Comparison of ENCODE assay signal across 11 cellular contexts in genomic region chr1:21669033-21669286, GRCh38. TPM values are rescaled to one million over a fixed set of nuclear protein-coding genes. Genes with fewer than 3 reads are reported as not detected.
DNase-seq lines count a peak whose midpoint lies in the region; ATAC-seq, FAIRE-seq and TF ChIP-seq lines count a peak whose summit lies in the region.
"Had no signal": no experiment of that assay in that cellular context is flagged by ENCODE, and none has a peak within 500 bp of the region (broad histone marks: within the 10 kb centered on the region; RNA-seq: fewer than 3 reads in every experiment).

No MANE protein-coding gene starts in this region.

- no peak overlapping the region for H2AFZ ChIP-seq in IMR-90 (replicated peaks; ENCODE audit: low read length, poor library complexity)

- no peak overlapping the region for H2AK9ac ChIP-seq in IMR-90 (replicated peaks; ENCODE audit: low read depth, low read length, poor library complexity)

- H4K8ac ChIP-seq in IMR-90 (ENCODE audit: low read depth in 2 of 2, low read length in 2 of 2), result no peak overlapping the region

- no peak overlapping the region for H2AK5ac ChIP-seq in IMR-90 (ENCODE audit: low read depth, low read length)

- no peak overlapping the region for H2BK120ac ChIP-seq in IMR-90 (ENCODE audit: low read depth, low read length)

- H3K9me1 ChIP-seq in IMR-90 (ENCODE audit: insufficient read depth, low read length), result no peaks in the 10 kb centered on the region; the same call in 1 of the 2 replicates

- TF ChIP-seq CTCF in A549 (IDR thresholded peaks at IDR 0.05), result no peak
- no peak for TF ChIP-seq CTCF in IMR-90 (conservative IDR thresholded peaks at IDR 0.05; ENCODE audit: low read depth, low read length)

- TF ChIP-seq RAD21 in A549 (conservative IDR thresholded peaks at IDR 0.05 in 1 of 2, IDR thresholded peaks at IDR 0.05 in 1 of 2) (no peak), IMR-90 (IDR thresholded peaks at IDR 0.05; ENCODE audit: low read length) (no peak)

- POLR2A ChIA-PET in A549 (lab: Yijun Ruan, JAX) (no interaction called here), IMR-90 (lab: Charles Lee; ENCODE audit: unreplicated experiment) (no interaction called here)

- no peaks in the 10 kb centered on the region for H3K36me3 ChIP-seq in IMR-90 (ENCODE audit: control insufficient read depth, insufficient read depth, low read length)
- H3K36me3 ChIP-seq in ectodermal cell (ENCODE audit: control insufficient read depth, insufficient read depth, low read length), result no peaks in the 10 kb centered on the region

- H3K4me3 ChIP-seq in A549, result peak overlapping the region; percentile 45
- peak overlapping the region; percentile 22; the same call in 1 of the 2 replicates for H3K4me3 ChIP-seq in IMR-90 (ENCODE audit: insufficient read depth, low read depth, low read length)
- peak overlapping the region; percentile 52 for H3K4me3 ChIP-seq in ectodermal cell (ENCODE audit: insufficient read depth, low read depth, low read length)
- peak overlapping the region; percentile 8 for H3K4me3 ChIP-seq in mononuclear cell (ENCODE audit: low read length)

- H2BK5ac ChIP-seq in IMR-90 (ENCODE audit: low read depth, low read length, poor library complexity, severe bottlenecking), result no peak overlapping the region

- dilution Hi-C loops in IMR-90 (cut with HindIII; ENCODE audit: low sequenced_read_pairs, unreplicated experiment), result no loop called here

- H3K27ac Mint-ChIP-seq in effector memory CD8-positive, alpha-beta T cell, result no peak overlapping the region
- H3K27ac Mint-ChIP-seq: IgD-negative memory B cell had no signal

- H3K79me1 ChIP-seq in IMR-90 (ENCODE audit: low read depth in 1 of 2, low read length in 2 of 2), result no peaks in the 10 kb centered on the region

- H3K4me2 ChIP-seq in A549 (peak overlapping the region; percentile 99), IMR-90 (ENCODE audit: low read depth, low read length) (peak overlapping the region; percentile 56; the same call in 1 of the 2 replicates)

- no peak overlapping the region for H2BK20ac ChIP-seq in IMR-90 (ENCODE audit: low read depth, low read length)

- BruUV-seq in IMR-90 (replicated peaks; lab: Mats Ljungman, UMichigan), result no TSS peak

- no peak overlapping the region for H3K4ac ChIP-seq in IMR-90 (ENCODE audit: low read depth, low read length)

- TF ChIP-seq EP300 in A549 (IDR thresholded peaks at IDR 0.05), result no peak

- H3K27me3 ChIP-seq in IMR-90 (ENCODE audit: control insufficient read depth, insufficient read depth, low read length) (peaks cover 70% of the 10 kb centered on the region), ectodermal cell (ENCODE audit: control insufficient read depth, insufficient read depth, low read length, poor library complexity, severe bottlenecking) (peaks cover 35% of the 10 kb centered on the region), mononuclear cell (ENCODE audit: insufficient read depth, low read length) (peaks cover 33% of the 10 kb centered on the region)

- H3K56ac ChIP-seq in IMR-90 (ENCODE audit: extremely low read depth, insufficient read depth, low read length), result no peak overlapping the region

- CTCF ChIA-PET in A549 (lab: Yijun Ruan, JAX) (interaction anchor here (0.8 to 1.4 kb wide), 2 partner anchors 14 to 301 kb away, joined by 3 read pairs; no protein-coding TSS in a partner anchor), IMR-90 (lab: Yijun Ruan, JAX) (no interaction called here)

- peak overlapping the region; percentile 33 to 72; a peak in 4 of 6 replicates for H3K27ac ChIP-seq in A549
- no peak overlapping the region for H3K27ac ChIP-seq in IMR-90 (ENCODE audit: insufficient read depth, low read length)
- no peak overlapping the region for H3K27ac ChIP-seq in ectodermal cell (ENCODE audit: insufficient read depth, low read depth, low read length, poor library complexity, severe bottlenecking)

- no peak for FAIRE-seq in A549 (lab: Jason Lieb, UNC)
- FAIRE-seq: kidney had no signal

- no peak overlapping the region for H3K23ac ChIP-seq in IMR-90 (ENCODE audit: low read depth, low read length)

- H2BK15ac ChIP-seq in IMR-90 (ENCODE audit: low read depth, low read length), result no peak overlapping the region

- H3K36me3 Mint-ChIP-seq in effector memory CD8-positive, alpha-beta T cell (ENCODE audit: insufficient read depth), result peaks cover 3% of the 10 kb centered on the region
- H3K36me3 Mint-ChIP-seq: IgD-negative memory B cell had no signal

- peaks cover 42 to 56% of the 10 kb centered on the region in 2 donors for H3K27me3 Mint-ChIP-seq in effector memory CD8-positive, alpha-beta T cell

- H4K91ac ChIP-seq in IMR-90 (ENCODE audit: insufficient read depth, low read depth, low read length), result no peak overlapping the region

- H3K14ac ChIP-seq in IMR-90 (replicated peaks; ENCODE audit: low read depth, low read length), result no peak overlapping the region

- no peaks in the 10 kb centered on the region for H3K9me3 Mint-ChIP-seq in effector memory CD8-positive, alpha-beta T cell
- H3K9me3 Mint-ChIP-seq: IgD-negative memory B cell had no signal

- ATAC-seq in A549 (no peak), IMR-90 (ENCODE audit: low read depth) (no peak), HG03159 (IDR thresholded peaks at IDR 0.05; ENCODE audit: unreplicated experiment) (no peak)
- ATAC-seq in effector memory CD8-positive, alpha-beta T cell (replicated peaks), result no peak

- peaks cover 0 to 9% of the 10 kb centered on the region in 2 donors for H3K4me1 Mint-ChIP-seq in effector memory CD8-positive, alpha-beta T cell (ENCODE audit: low read depth in 2 of 2)

- H3K9ac ChIP-seq in IMR-90 (ENCODE audit: low read depth, low read length), result no peak overlapping the region

- peak overlapping the region in 1 of 2 donors; percentile 60 for H3K4me3 Mint-ChIP-seq in effector memory CD8-positive, alpha-beta T cell

- TF ChIP-seq POLR2A in A549 (IDR thresholded peaks at IDR 0.05; ENCODE audit: low read length) (no peak), IMR-90 (IDR thresholded peaks at IDR 0.05; ENCODE audit: low read depth, low read length) (no peak)

- intact Hi-C loops in IMR-90 (cut with micrococcal nuclease), result no loop called here

- H4K5ac ChIP-seq in IMR-90 (ENCODE audit: low read depth, low read length), result no peak overlapping the region

- H3K4me1 ChIP-seq in A549, result 0 out of 3 replicates have a peak, but pooled peaks cover 3% of the 10 kb centered on the region
- peaks cover 4% of the 10 kb centered on the region; the same call in 1 of the 2 replicates for H3K4me1 ChIP-seq in IMR-90 (ENCODE audit: control insufficient read depth, insufficient read depth, low read length)
- peaks cover 20% of the 10 kb centered on the region for H3K4me1 ChIP-seq in ectodermal cell (ENCODE audit: control insufficient read depth, insufficient read depth, low read length)
- peaks cover 27% of the 10 kb centered on the region for H3K4me1 ChIP-seq in mononuclear cell (ENCODE audit: insufficient read depth, low read length)

- DNase-seq in A549 (ENCODE audit: low read depth in 1 of 2, low spot score in 1 of 2) (no peak), IMR-90 (no peak), iPS-NIHi7 (ENCODE audit: extremely low spot score) (no peak), NCI-H1092 (lab: John Stamatoyannopoulos, UW) (no peak)
- no peak for DNase-seq in effector memory CD8-positive, alpha-beta T cell
- DNase-seq: kidney; stimulated activated CD4-positive, alpha-beta T cell treated with anti-CD3 and anti-CD28 coated beads, Interleukin-1b, Interleukin-23, amount 100 ng/mL, for 48 hours had no signal

- H3K9me3 ChIP-seq in A549 (no peaks in the 10 kb centered on the region), IMR-90 (ENCODE audit: control insufficient read depth, insufficient read depth, low read length) (no peaks in the 10 kb centered on the region), ectodermal cell (ENCODE audit: control insufficient read depth, low read length) (no peaks in the 10 kb centered on the region), mononuclear cell (ENCODE audit: low read depth, low read length) (no peaks in the 10 kb centered on the region)

- peaks cover 19% of the 10 kb centered on the region; the same call in 1 of the 2 replicates for H4K20me1 ChIP-seq in IMR-90 (ENCODE audit: insufficient read depth, low read length)

- no peak overlapping the region for H3K18ac ChIP-seq in IMR-90 (ENCODE audit: low read depth, low read length)

- in situ Hi-C loops in IMR-90 (cut with MboI; ENCODE audit: low sequenced_read_pairs), result no loop called here

- WGBS in A549 (ENCODE audit: missing lambda C conversion rate), result no CpG with 5 or more reads among the region's 25 CpGs
- 3% methylated on average over 7 of the region's 25 CpGs; no CpG with 5 or more reads in 1 of the 2 experiments for WGBS in IMR-90 (ENCODE audit: extremely low coverage in 2 of 2, insufficient read length in 1 of 2), 2 experiments
- 0% methylated on average over 25 of the region's 25 CpGs for WGBS in ectodermal cell, 2 experiments

TF ChIP-seq in A549, 52 proteins besides CTCF, POLR2A, EP300 and RAD21:
- TF ChIP-seq ZNF302 (CRISPR knock-in tag; IDR thresholded peaks at IDR 0.05) (no peak), RFX5 (IDR thresholded peaks at IDR 0.05) (no peak)
TF ChIP-seq in A549: peak in this region for 0.

TF ChIP-seq in IMR-90, 13 proteins besides CTCF, POLR2A, EP300 and RAD21:
- no peak for TF ChIP-seq CHD1 (IDR thresholded peaks at IDR 0.05; ENCODE audit: low read depth, low read length)
- no peak for TF ChIP-seq RCOR1 (IDR thresholded peaks at IDR 0.05; ENCODE audit: insufficient replicate concordance, low read length)
- TF ChIP-seq MXI1 (IDR thresholded peaks at IDR 0.05; ENCODE audit: borderline replicate concordance, low read depth, low read length), result no peak
- TF ChIP-seq CEBPB (IDR thresholded peaks at IDR 0.05; ENCODE audit: low read depth, low read length), result no peak
TF ChIP-seq in IMR-90: peak in this region for 0.

RNA-seq across cellular contexts. Expression of gene RAP1GAP, which starts 0.2 kb away (rescaled TPM):
- polyA plus RNA-seq in A549 (2011; rRNA removed) (16.7 and 21.4 TPM in 2 replicates), A549 (2017; fragmentation: RNase III; extraction: RNeasy Plus Mini Kit Qiagen cat#74134 plus additional on column Dnase treatment) (4.3 to 5.4 TPM (median 5.1 TPM) in 3 replicates), IMR-90 (2012; rRNA removed) (0.10 and 0.20 TPM in 2 replicates)
- polyA plus RNA-seq in A549 (2012; cell fraction: cytosol; rRNA removed), result 8.2 and 10.2 TPM in 2 replicates
- 11.6 and 12.4 TPM in 2 replicates for polyA plus RNA-seq in A549 (2012; cell fraction: nucleus; rRNA removed)
- 24.1 and 28.7 TPM in 2 replicates for polyA minus RNA-seq in A549 (2011; rRNA and poly(A)+ RNA removed)
- total RNA-seq in IMR-90 (2012; rRNA removed) (under 0.01 TPM in 1 of 2 replicates, not detected in the other), mononuclear cell (0.10 TPM)
- 0.05 and 0.08 TPM in 2 replicates for polyA plus RNA-seq in IMR-90 (2012; cell fraction: cytosol; rRNA removed)
- 0.21 and 0.33 TPM in 2 replicates for polyA plus RNA-seq in IMR-90 (2012; cell fraction: nucleus; rRNA removed; ENCODE audit: low replicate concordance)
- 8.8 TPM for polyA plus RNA-seq in ectodermal cell (2013, experiment 1 of 4)
- 7.9 TPM for polyA plus RNA-seq in ectodermal cell (2013, experiment 2 of 4)
- 5.7 TPM for polyA plus RNA-seq in ectodermal cell (2013, experiment 3 of 4)
- polyA plus RNA-seq in ectodermal cell (2013, experiment 4 of 4), result 4.8 TPM
- polyA plus RNA-seq: IgD-negative memory B cell had no signal

Comparison
In these comparisons a context has a peak if more than half of its experiments do, and no peak if none do; other contexts are left out.
1. H3K27ac ChIP-seq: peak in A549 (2 of 2); none in IMR-90 (single experiment) and ectodermal cell (single experiment).
2. Peak in every context shown above with its lines, with median percentiles within 50 percentile points of each other: H3K4me3 ChIP-seq.